ENCODE assay signal across 22 cellular contexts in genomic region chr3:63809607-63810006, GRCh38. TPM values are rescaled to one million over a fixed set of nuclear protein-coding genes. Genes with fewer than 3 reads are reported as not detected.
DNase-seq lines count a peak whose midpoint lies in the region; ATAC-seq and TF ChIP-seq lines count a peak whose summit lies in the region.
"Had no signal": no experiment of that assay in that cellular context is flagged by ENCODE, and none has a peak within 500 bp of the region (broad histone marks: within the 10 kb centered on the region; RNA-seq: fewer than 3 reads in every experiment).

No MANE protein-coding gene starts in this region.

- DNase-seq in A172 (ENCODE audit: low spot score) (peak; percentile 86), H4 (ENCODE audit: low spot score) (peak; percentile 54), RWPE1 (ENCODE audit: low spot score) (peak; percentile 57), epithelial cell of prostate (ENCODE audit: low read depth, low spot score) (peak; percentile 14)
- DNase-seq in activated CD4-positive, CD25-positive, alpha-beta regulatory T cell treated with anti-CD3 and anti-CD28 coated beads, Interleukin-2, amount 50 U/mL, for 72 hours: no peak
- no peak for DNase-seq in activated CD8-positive, alpha-beta T cell treated with anti-CD3 and anti-CD28 coated beads for 36 hours
- DNase-seq: activated B cell treated with CpG ODN at 0.5 μM for 24 hours; CD8-positive, alpha-beta T cell; NCI-H1092 treated with DMSO at 0.1 percent for 48 hours; NCI-H2171; NCI-H82; stimulated activated naive CD8-positive, alpha-beta T cell treated with anti-CD3 and anti-CD28 coated beads, Interleukin-15, amount 100 ng/mL, for 72 hours had no signal

- CTCF ChIA-PET in RWPE1 (lab: Yijun Ruan, JAX): no interaction called here
- CTCF ChIA-PET in activated CD8-positive, alpha-beta T cell treated with anti-CD3 and anti-CD28 coated beads for 36 hours (lab: Charles Lee): no interaction called here

- H3K4me3 Mint-ChIP-seq in activated CD8-positive, alpha-beta T cell treated with anti-CD3 and anti-CD28 coated beads for 36 hours: no peak overlapping the region
- H3K4me3 Mint-ChIP-seq: activated B cell treated with CpG ODN at 0.5 μM for 24 hours; CD8-positive, alpha-beta T cell; neural crest cell; stimulated activated naive CD8-positive, alpha-beta T cell treated with anti-CD3 and anti-CD28 coated beads, Interleukin-15, amount 100 ng/mL, for 72 hours had no signal

- POLR2A ChIA-PET in RWPE1 (lab: Yijun Ruan, JAX; ENCODE audit: low non-redundant PET): no interaction called here
- POLR2A ChIA-PET in activated CD8-positive, alpha-beta T cell treated with anti-CD3 and anti-CD28 coated beads for 36 hours (lab: Charles Lee): no interaction called here

- no peak for ATAC-seq in GM19324 (IDR thresholded peaks at IDR 0.05; ENCODE audit: low FRiP score, unreplicated experiment)
- no peak for ATAC-seq in GM18861 (IDR thresholded peaks at IDR 0.05; ENCODE audit: unreplicated experiment)
- no peak for ATAC-seq in activated CD8-positive, alpha-beta T cell treated with anti-CD3 and anti-CD28 coated beads for 36 hours
- ATAC-seq: A549; CD8-positive, alpha-beta T cell; stimulated activated naive CD8-positive, alpha-beta T cell treated with anti-CD3 and anti-CD28 coated beads, Interleukin-15, amount 100 ng/mL, for 72 hours had no signal

- TF ChIP-seq CTCF in RWPE1 (conservative IDR thresholded peaks at IDR 0.05; ENCODE audit: low read depth): no peak
- no peak for TF ChIP-seq CTCF in activated CD8-positive, alpha-beta T cell treated with anti-CD3 and anti-CD28 coated beads for 36 hours (IDR thresholded peaks at IDR 0.05)

- H3K27me3 Mint-ChIP-seq in activated CD8-positive, alpha-beta T cell treated with anti-CD3 and anti-CD28 coated beads for 36 hours: no peaks in the 10 kb centered on the region
- H3K27me3 Mint-ChIP-seq: activated B cell treated with CpG ODN at 0.5 μM for 24 hours; stimulated activated naive CD8-positive, alpha-beta T cell treated with anti-CD3 and anti-CD28 coated beads, Interleukin-15, amount 100 ng/mL, for 72 hours had no signal

- H3K4me1 Mint-ChIP-seq in activated CD8-positive, alpha-beta T cell treated with anti-CD3 and anti-CD28 coated beads for 36 hours (ENCODE audit: low read depth): no peaks in the 10 kb centered on the region
- H3K4me1 Mint-ChIP-seq: activated B cell treated with CpG ODN at 0.5 μM for 24 hours; stimulated activated naive CD8-positive, alpha-beta T cell treated with anti-CD3 and anti-CD28 coated beads, Interleukin-15, amount 100 ng/mL, for 72 hours had no signal

- no peak overlapping the region for H3K27ac Mint-ChIP-seq in activated CD8-positive, alpha-beta T cell treated with anti-CD3 and anti-CD28 coated beads for 36 hours
- H3K27ac Mint-ChIP-seq: activated B cell treated with CpG ODN at 0.5 μM for 24 hours; activated T-helper 2 cell treated with anti-CD3 and anti-CD28 coated beads, Interferon-gamma antibody, Interleukin-2, Interleukin-4, amounts not matched to agents 10 μg/mL and 5 μg/mL and 100 μg/mL, durations not matched to agents 14 hours and 24 hours and 36 hours; CD8-positive, alpha-beta T cell had no signal

- intact Hi-C loops in activated CD8-positive, alpha-beta T cell treated with anti-CD3 and anti-CD28 coated beads for 36 hours (cut with micrococcal nuclease): no loop called here

- no peaks in the 10 kb centered on the region for H3K36me3 Mint-ChIP-seq in activated CD8-positive, alpha-beta T cell treated with anti-CD3 and anti-CD28 coated beads for 36 hours (ENCODE audit: low read depth)
- H3K36me3 Mint-ChIP-seq: CD8-positive, alpha-beta T cell had no signal

- no peaks in the 10 kb centered on the region for H3K9me3 Mint-ChIP-seq in activated CD8-positive, alpha-beta T cell treated with anti-CD3 and anti-CD28 coated beads for 36 hours
- H3K9me3 Mint-ChIP-seq: activated B cell treated with CpG ODN at 0.5 μM for 24 hours; activated T-helper 2 cell treated with anti-CD3 and anti-CD28 coated beads, Interferon-gamma antibody, Interleukin-2, Interleukin-4, amounts not matched to agents 10 μg/mL and 5 μg/mL and 100 μg/mL, durations not matched to agents 14 hours and 24 hours and 36 hours; CD8-positive, alpha-beta T cell; stimulated activated naive CD8-positive, alpha-beta T cell treated with anti-CD3 and anti-CD28 coated beads, Interleukin-15, amount 100 ng/mL, for 72 hours had no signal

- H3K27ac ChIP-seq in RWPE1 (no peak overlapping the region), epithelial cell of prostate (no peak overlapping the region)
- H3K27ac ChIP-seq: A549, vagina had no signal

RNA-seq across cellular contexts. Expression of gene C3orf49, which starts 9.5 kb away (rescaled TPM):
- not detected in 2 replicates for total RNA-seq in A172 (2014; rRNA removed; shearing (Covaris generic))
- total RNA-seq in H4 (2014; rRNA removed; shearing (Covaris generic)): not detected in 2 replicates
- not detected for total RNA-seq in activated CD8-positive, alpha-beta T cell treated with anti-CD3 and anti-CD28 coated beads for 36 hours
- total RNA-seq: activated B cell treated with CpG ODN at 0.5 μM for 24 hours; activated T-helper 2 cell treated with anti-CD3 and anti-CD28 coated beads, Interferon-gamma antibody, Interleukin-2, Interleukin-4, amounts not matched to agents 10 μg/mL and 5 μg/mL and 100 μg/mL, durations not matched to agents 14 hours and 24 hours and 36 hours; CD8-positive, alpha-beta T cell; cerebellum; glomerular endothelial cell; mesenteric fat pad; neural crest cell; T-helper 1 cell treated with Interleukin-12 subunit alpha and Interleukin-12 subunit beta and Interleukin-4 antibody, amounts not matched to agents 30 ng/mL and 1 ng/mL, for 36 hours; vagina had no signal

RNA-seq across cellular contexts. Expression of gene THOC7, which starts 54.0 kb away (rescaled TPM):
- 104 and 130 TPM in 2 replicates for total RNA-seq in A172 (2014; rRNA removed; shearing (Covaris generic))
- 80.1 and 81.8 TPM in 2 replicates for total RNA-seq in H4 (2014; rRNA removed; shearing (Covaris generic))
- 10 to 100 TPM; 85.0 to 85.5 TPM for total RNA-seq in activated CD8-positive, alpha-beta T cell treated with anti-CD3 and anti-CD28 coated beads for 36 hours

RNA-seq across cellular contexts. Expression of gene ATXN7, which starts 54.1 kb away (rescaled TPM):
- 7.4 and 7.7 TPM in 2 replicates for total RNA-seq in A172 (2014; rRNA removed; shearing (Covaris generic))
- 3.7 and 4.0 TPM in 2 replicates for total RNA-seq in H4 (2014; rRNA removed; shearing (Covaris generic))
- total RNA-seq in activated CD8-positive, alpha-beta T cell treated with anti-CD3 and anti-CD28 coated beads for 36 hours: 10 to 100 TPM; 22.5 to 25.9 TPM

Comparison
In these comparisons a context has a peak if more than half of its experiments do, and no peak if none do; other contexts are left out.
1. DNase-seq: peak in A172 (single experiment), H4 (single experiment), RWPE1 (single experiment) and epithelial cell of prostate (single experiment); none in activated CD4-positive, CD25-positive, alpha-beta regulatory T cell treated with anti-CD3 and anti-CD28 coated beads, Interleukin-2, amount 50 U/mL, for 72 hours (single experiment) and activated CD8-positive, alpha-beta T cell treated with anti-CD3 and anti-CD28 coated beads for 36 hours (single experiment).